21 cellular contexts compared by ENCODE assay signal in genomic region chr1:25673456-25673855, GRCh38. TPM values are rescaled to one million over a fixed set of nuclear protein-coding genes. Genes with fewer than 3 reads are reported as not detected.
DNase-seq lines count a peak whose midpoint lies in the region; ATAC-seq, FAIRE-seq and TF ChIP-seq lines count a peak whose summit lies in the region.
"Had no signal": no experiment of that assay in that cellular context is flagged by ENCODE, and none has a peak within 500 bp of the region (broad histone marks: within the 10 kb centered on the region; RNA-seq: fewer than 3 reads in every experiment).

No MANE protein-coding gene starts in this region.

- no peaks in the 10 kb centered on the region for H3K4me1 ChIP-seq in HepG2 (ENCODE audit: insufficient read depth, low read length)
- H3K4me1 ChIP-seq in right lobe of liver: peaks cover 0 to 25% (median 12%) of the 10 kb centered on the region in 4 donors
- H3K4me1 ChIP-seq in IMR-90 (ENCODE audit: control insufficient read depth, insufficient read depth, low read length): peaks cover 14% of the 10 kb centered on the region; the same call in 1 of the 2 replicates
- H3K4me1 ChIP-seq in testis: peaks cover 11% of the 10 kb centered on the region

- peak overlapping the region in 1 of 2 experiments; percentile 46; a peak in 1 of 4 replicates for H4K8ac ChIP-seq in IMR-90 (ENCODE audit: low read depth in 2 of 2, low read length in 2 of 2)

- peak overlapping the region; percentile 48 for H3K4ac ChIP-seq in IMR-90 (ENCODE audit: low read depth, low read length)

- no peaks in the 10 kb centered on the region for H3K9me3 Mint-ChIP-seq in central memory CD8-positive, alpha-beta T cell

- peak overlapping the region; percentile 27; the same call in 1 of the 2 replicates for H2BK20ac ChIP-seq in IMR-90 (ENCODE audit: low read depth, low read length)

- no peak overlapping the region for H3K4me3 ChIP-seq in HepG2 (replicated peaks in 1 of 3; ENCODE audit: insufficient read depth in 1 of 3, low read depth in 2 of 3, low read length in 3 of 3)
- H3K4me3 ChIP-seq in right lobe of liver: no peak overlapping the region
- H3K4me3 ChIP-seq in IMR-90 (ENCODE audit: insufficient read depth, low read depth, low read length): no peak overlapping the region
- H3K4me3 ChIP-seq in testis: no peak overlapping the region
- H3K4me3 ChIP-seq: MG63 had no signal

- CTCF ChIA-PET in HepG2 (lab: Yijun Ruan, JAX; ENCODE audit: low intra/inter-chr PET ratio, low total read pairs) (no interaction called here), IMR-90 (lab: Yijun Ruan, JAX) (interaction anchor here (0.6 kb wide), 1 partner anchor 28 kb away, joined by 5 read pairs; no protein-coding TSS in a partner anchor)

- dilution Hi-C loops in IMR-90 (cut with HindIII; ENCODE audit: low sequenced_read_pairs, unreplicated experiment): no loop called here

- no peak overlapping the region for H3K4me3 Mint-ChIP-seq in central memory CD8-positive, alpha-beta T cell
- H3K4me3 Mint-ChIP-seq: B cell had no signal

- H3K56ac ChIP-seq in IMR-90 (ENCODE audit: extremely low read depth, insufficient read depth, low read length): no peak overlapping the region

- H2AFZ ChIP-seq in HepG2 (ENCODE audit: low read length): no peak overlapping the region
- no peak overlapping the region for H2AFZ ChIP-seq in IMR-90 (replicated peaks; ENCODE audit: low read length, poor library complexity)

- no peak overlapping the region; the same call in 1 of the 2 replicates for H2AK5ac ChIP-seq in IMR-90 (ENCODE audit: low read depth, low read length)

- in situ Hi-C loops in HepG2 (cut with HindIII; ENCODE audit: extremely low pct_ligation_motif_present, low pct_unique_long_range_greater_than_20kb): no loop called here
- in situ Hi-C loops in IMR-90 (cut with MboI; ENCODE audit: low sequenced_read_pairs): no loop called here

- H3K36me3 ChIP-seq in HepG2 (replicated peaks in 1 of 2; ENCODE audit: control insufficient read depth in 1 of 2, insufficient read depth in 2 of 2, low read length in 2 of 2) (no peaks in the 10 kb centered on the region), right lobe of liver (no peaks in the 10 kb centered on the region), IMR-90 (ENCODE audit: control insufficient read depth, insufficient read depth, low read length) (peaks cover 2% of the 10 kb centered on the region; the same call in 1 of the 2 replicates), testis (ENCODE audit: low read depth, missing control alignments) (no peaks in the 10 kb centered on the region)
- H3K36me3 ChIP-seq: MG63 had no signal

- intact Hi-C loops in HepG2 (cut with micrococcal nuclease; ENCODE audit: unreplicated experiment): no loop called here
- intact Hi-C loops in right lobe of liver (cut with DNase I): no loop called here
- intact Hi-C loops in IMR-90 (cut with micrococcal nuclease): no loop called here
- intact Hi-C loops in testis (cut with DNase I; ENCODE audit: low total_unique reads): no loop called here

- WGBS in HepG2 (ENCODE audit: low lambda C conversion rate): 31% methylated on average over 3 of the region's 3 CpGs
- 88% methylated on average over 3 of the region's 3 CpGs for WGBS in right lobe of liver (ENCODE audit: insufficient coverage, low coverage, low lambda C conversion rate, missing lambda C conversion rate)
- WGBS in IMR-90 (ENCODE audit: extremely low coverage in 2 of 2, insufficient read length in 1 of 2), 2 experiments: no CpG with 5 or more reads among the region's 3 CpGs
- WGBS in testis, 2 donors: 93 to 96% methylated on average over 3 of the region's 3 CpGs

- no peak overlapping the region for H3K18ac ChIP-seq in IMR-90 (ENCODE audit: low read depth, low read length)

- H4K91ac ChIP-seq in IMR-90 (ENCODE audit: insufficient read depth, low read depth, low read length): no peak overlapping the region

- H3K79me1 ChIP-seq in IMR-90 (ENCODE audit: low read depth in 1 of 2, low read length in 2 of 2): peaks cover 0 to 6% of the 10 kb centered on the region in 2 experiments; a peak in 2 of 4 replicates

- DNase-seq in HepG2 (ENCODE audit: low spot score) (no peak), right lobe of liver (no peak), IMR-90 (no peak), testis (no peak), frontal cortex (ENCODE audit: low spot score in 2 of 2) (no peak), NCI-H524 treated with DMSO at 0.1 percent for 48 hours (lab: John Stamatoyannopoulos, UW) (no peak)
- no peak for DNase-seq in central memory CD8-positive, alpha-beta T cell (ENCODE audit: low spot score in 2 of 2)
- DNase-seq: DMS153, DND-41, KBM-7, MG63, NCI-H1105 treated with DMSO at 0.1 percent for 48 hours, NCI-H146, NCI-H1930, NCI-H2107, NCI-H524 had no signal

- H3K36me3 Mint-ChIP-seq in central memory CD8-positive, alpha-beta T cell (ENCODE audit: insufficient read depth): peaks cover 2% of the 10 kb centered on the region

- H3K9me3 ChIP-seq in HepG2 (ENCODE audit: low read length) (no peaks in the 10 kb centered on the region), right lobe of liver (no peaks in the 10 kb centered on the region), IMR-90 (ENCODE audit: control insufficient read depth, insufficient read depth, low read length) (peaks cover 10% of the 10 kb centered on the region; the same call in 1 of the 2 replicates), testis (no peaks in the 10 kb centered on the region)
- H3K9me3 ChIP-seq: MG63 had no signal

- no peak overlapping the region; the same call in 1 of the 2 replicates for H2BK120ac ChIP-seq in IMR-90 (ENCODE audit: low read depth, low read length)

- FAIRE-seq in HepG2 (lab: Jason Lieb, UNC) (no peak), frontal cortex (lab: Jason Lieb, UNC) (no peak)
- FAIRE-seq: GM19239 had no signal

- H3K9ac ChIP-seq in HepG2 (ENCODE audit: insufficient read depth, low read depth, low read length) (no peak overlapping the region), IMR-90 (ENCODE audit: low read depth, low read length) (no peak overlapping the region)

- peak overlapping the region; percentile 52 for H3K27ac Mint-ChIP-seq in central memory CD8-positive, alpha-beta T cell (ENCODE audit: low read depth)
- H3K27ac Mint-ChIP-seq: B cell had no signal

- H3K27ac ChIP-seq in HepG2 (ENCODE audit: extremely low read length, insufficient read depth, low read length): no peak overlapping the region
- H3K27ac ChIP-seq in right lobe of liver: no peak overlapping the region
- no peak overlapping the region for H3K27ac ChIP-seq in IMR-90 (ENCODE audit: insufficient read depth, low read length)
- H3K27ac ChIP-seq in testis: no peak overlapping the region
- H3K27ac ChIP-seq: C4-2B, RWPE1 had no signal

- no peak overlapping the region for H2BK15ac ChIP-seq in IMR-90 (ENCODE audit: low read depth, low read length)

- H4K20me1 ChIP-seq in HepG2 (ENCODE audit: insufficient read depth, low read length) (no peaks in the 10 kb centered on the region), IMR-90 (ENCODE audit: insufficient read depth, low read length) (peaks cover 13% of the 10 kb centered on the region; the same call in 1 of the 2 replicates)

- peaks cover 15% of the 10 kb centered on the region for H3K9me1 ChIP-seq in IMR-90 (ENCODE audit: insufficient read depth, low read length)

- TF ChIP-seq POLR2A in HepG2 (IDR thresholded peaks at IDR 0.05; ENCODE audit: insufficient read depth in 1 of 2, low read depth in 2 of 2, low read length in 2 of 2): no peak
- no peak for TF ChIP-seq POLR2A in right lobe of liver (IDR thresholded peaks at IDR 0.05)
- TF ChIP-seq POLR2A in IMR-90 (IDR thresholded peaks at IDR 0.05; ENCODE audit: low read depth, low read length): no peak
- no peak for TF ChIP-seq POLR2A in testis (IDR thresholded peaks at IDR 0.05)

- POLR2A ChIA-PET in HepG2 (lab: Yijun Ruan, JAX) (no interaction called here), IMR-90 (lab: Charles Lee; ENCODE audit: unreplicated experiment) (no interaction called here)

- BruUV-seq in HepG2 (replicated peaks; lab: Mats Ljungman, UMichigan) (no TSS peak), IMR-90 (replicated peaks; lab: Mats Ljungman, UMichigan) (no TSS peak)

- TF ChIP-seq EP300 in HepG2 (IDR thresholded peaks at IDR 0.05; ENCODE audit: low read depth in 2 of 2, low read length in 2 of 2) (no peak), HepG2 (CRISPR knock-in tag; IDR thresholded peaks at IDR 0.05; ENCODE audit: borderline replicate concordance) (no peak)

- no peak overlapping the region for H2BK5ac ChIP-seq in IMR-90 (ENCODE audit: low read depth, low read length, poor library complexity, severe bottlenecking)

- TF ChIP-seq RAD21 in HepG2 (CRISPR knock-in tag; IDR thresholded peaks at IDR 0.05): no peak
- TF ChIP-seq RAD21 in IMR-90 (IDR thresholded peaks at IDR 0.05; ENCODE audit: low read length): no peak

- TF ChIP-seq CTCF in HepG2 (CRISPR knock-in tag; IDR thresholded peaks at IDR 0.05) (no peak), right lobe of liver (IDR thresholded peaks at IDR 0.05) (no peak), IMR-90 (conservative IDR thresholded peaks at IDR 0.05; ENCODE audit: low read depth, low read length) (no peak), testis (IDR thresholded peaks at IDR 0.05) (no peak)

- peaks cover 66% of the 10 kb centered on the region for H3K4me1 Mint-ChIP-seq in central memory CD8-positive, alpha-beta T cell

- no peak overlapping the region for H3K23ac ChIP-seq in IMR-90 (ENCODE audit: low read depth, low read length)

- no peak overlapping the region for H2AK9ac ChIP-seq in IMR-90 (replicated peaks; ENCODE audit: low read depth, low read length, poor library complexity)

- H3K4me2 ChIP-seq in HepG2 (ENCODE audit: low read depth, low read length) (no peak overlapping the region), IMR-90 (ENCODE audit: low read depth, low read length) (no peak overlapping the region)

- H4K5ac ChIP-seq in IMR-90 (ENCODE audit: low read depth, low read length): no peak overlapping the region

- no peaks in the 10 kb centered on the region for H3K79me2 ChIP-seq in HepG2 (ENCODE audit: insufficient read depth, low read length)

- H3K27me3 ChIP-seq in HepG2 (ENCODE audit: control insufficient read depth in 1 of 2, insufficient read depth in 2 of 2, low read length in 2 of 2) (peaks cover 0 to 9% of the 10 kb centered on the region in 2 experiments; a peak in 1 of 5 replicates), right lobe of liver (no peaks in the 10 kb centered on the region), IMR-90 (ENCODE audit: control insufficient read depth, insufficient read depth, low read length) (peaks cover 1% of the 10 kb centered on the region; the same call in 1 of the 2 replicates), testis (no peaks in the 10 kb centered on the region)
- H3K27me3 ChIP-seq: MG63 had no signal

- H3K27me3 Mint-ChIP-seq in central memory CD8-positive, alpha-beta T cell: no peaks in the 10 kb centered on the region

- ATAC-seq in HepG2 (no peak), right lobe of liver (no peak), IMR-90 (ENCODE audit: low read depth) (no peak)
- no peak for ATAC-seq in central memory CD8-positive, alpha-beta T cell (replicated peaks; ENCODE audit: extremely low read depth, poor library complexity, severe bottlenecking)
- ATAC-seq: Panc1 had no signal

- no peak overlapping the region for H3K14ac ChIP-seq in IMR-90 (replicated peaks; ENCODE audit: low read depth, low read length)

RNA-seq across cellular contexts. Expression of gene MAN1C1, which starts 56.9 kb away (rescaled TPM):
- total RNA-seq in HepG2 (2016; rRNA removed; fragmentation: Illumina TruSeq; extraction: Trizol) (0.15 and 0.49 TPM in 2 replicates), right lobe of liver (10 to 100 TPM; 10.7 to 38.8 (median 21.0) TPM), IMR-90 (2012; rRNA removed) (2.5 and 3.2 TPM in 2 replicates), testis (10 to 100 TPM; 12.8 to 21.1 TPM), frontal cortex (5.3 TPM)
- total RNA-seq in HepG2 (2016; cell fraction: cytosol; rRNA removed; fragmentation: Illumina TruSeq; extraction: Trizol; ENCODE audit: low read depth): 0.26 and 0.30 TPM in 2 replicates
- 0.32 and 0.39 TPM in 2 replicates for total RNA-seq in HepG2 (2016; cell fraction: insoluble cytoplasmic fraction; rRNA removed; fragmentation: Illumina TruSeq; extraction: Trizol)
- 0.31 and 0.69 TPM in 2 replicates for total RNA-seq in HepG2 (2016; cell fraction: membrane; rRNA removed; fragmentation: Illumina TruSeq; extraction: Trizol)
- total RNA-seq in HepG2 (2016; cell fraction: nucleus; rRNA removed; fragmentation: Illumina TruSeq; extraction: Trizol): 0.25 and 0.50 TPM in 2 replicates
- polyA plus RNA-seq in HepG2 (2011; rRNA removed) (0.18 and 0.39 TPM in 2 replicates), IMR-90 (2012; rRNA removed) (9.6 and 11.3 TPM in 2 replicates), testis (ENCODE audit: insufficient read depth, low read depth, low replicate concordance) (14.8 TPM)
- 0.30 and 0.31 TPM in 2 replicates for polyA plus RNA-seq in HepG2 (2011; cell fraction: cytosol; rRNA removed)
- 0.23 and 0.45 TPM in 2 replicates for polyA plus RNA-seq in HepG2 (2011; cell fraction: nucleus; rRNA removed)
- polyA plus RNA-seq in HepG2 (2012): 0.08 and 0.34 TPM in 2 replicates
- polyA plus RNA-seq in HepG2 (2016; cell fraction: cytosol; fragmentation: Illumina TruSeq; extraction: Trizol; ENCODE audit: low read depth): 0.11 and 0.33 TPM in 2 replicates
- polyA plus RNA-seq in HepG2 (2016; cell fraction: insoluble cytoplasmic fraction; fragmentation: Illumina TruSeq; extraction: Trizol; ENCODE audit: low read depth): 0.90 and 1.0 TPM in 2 replicates
- polyA plus RNA-seq in HepG2 (2016; cell fraction: membrane; fragmentation: Illumina TruSeq; extraction: Trizol; ENCODE audit: low read depth): 0.25 and 0.31 TPM in 2 replicates
- 0.79 TPM in 1 of 2 replicates, not detected in the other for polyA plus RNA-seq in HepG2 (2016; cell fraction: nucleus; fragmentation: Illumina TruSeq; extraction: Trizol; ENCODE audit: insufficient read depth, low read depth)
- 0.16 and 0.40 TPM in 2 replicates for polyA minus RNA-seq in HepG2 (2011; rRNA and poly(A)+ RNA removed; ENCODE audit: low replicate concordance)
- polyA minus RNA-seq in HepG2 (2011; cell fraction: cytosol; rRNA and poly(A)+ RNA removed): not detected in 2 replicates
- polyA minus RNA-seq in HepG2 (2011; cell fraction: nucleus; rRNA and poly(A)+ RNA removed): 0.26 TPM in 1 of 2 replicates, not detected in the other
- polyA plus RNA-seq in IMR-90 (2012; cell fraction: cytosol; rRNA removed): 9.4 and 14.0 TPM in 2 replicates
- 9.7 and 11.2 TPM in 2 replicates for polyA plus RNA-seq in IMR-90 (2012; cell fraction: nucleus; rRNA removed; ENCODE audit: low replicate concordance)
